16 cellular contexts compared by ENCODE assay signal in the genomic region with DNA sequence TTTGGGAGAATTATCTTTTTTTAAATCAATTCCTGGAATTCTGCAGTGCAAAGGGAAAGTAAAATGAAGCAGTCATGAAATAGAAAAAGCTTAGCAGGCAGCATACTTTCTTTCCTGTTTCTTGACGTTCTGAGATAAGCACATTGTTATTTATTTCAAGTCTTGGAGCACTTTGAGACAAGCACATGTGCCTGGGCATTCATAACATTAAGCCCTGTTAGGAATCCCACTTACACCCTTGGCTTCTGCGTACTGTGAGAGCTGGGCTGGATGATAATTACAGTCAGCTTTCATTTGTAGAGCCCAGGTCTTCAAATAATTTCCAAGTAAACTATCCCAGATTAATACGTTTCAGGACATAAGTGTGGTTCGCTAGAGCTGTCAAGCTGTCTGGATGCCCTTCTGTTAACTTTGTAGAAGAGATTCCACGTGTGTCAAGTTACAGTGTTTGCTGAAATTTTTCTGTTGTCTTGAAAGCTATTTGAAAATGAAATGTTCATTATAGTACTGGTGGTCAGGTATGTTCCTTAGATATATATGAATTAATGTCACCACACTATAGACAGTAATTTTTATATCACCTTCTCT. TPM values are rescaled to one million over a fixed set of nuclear protein-coding genes. Genes with fewer than 3 reads are reported as not detected.
A peak's percentile ranks its signal among the peaks of the same experiment; 100 is the strongest.
DNase-seq lines count a peak whose midpoint lies in the region; ATAC-seq and FAIRE-seq lines count a peak whose summit lies in the region.
"Had no signal": no experiment of that assay in that cellular context is flagged by ENCODE, and none has a peak within 500 bp of the region (broad histone marks: within the 10 kb centered on the region; RNA-seq: fewer than 3 reads in every experiment).

No MANE protein-coding gene starts in this region.

- no peak overlapping the region for H3K4ac ChIP-seq in mesenchymal stem cell (ENCODE audit: low read depth in 1 of 2, low read length in 2 of 2)

- H2BK120ac ChIP-seq in mesenchymal stem cell (ENCODE audit: low read depth, low read length), result no peak overlapping the region

- no peak overlapping the region for H2AFZ ChIP-seq in mesenchymal stem cell (ENCODE audit: low read depth, low read length)

- H3K9me3 ChIP-seq in SK-N-MC (ENCODE audit: low read depth, low read length) (no peaks in the 10 kb centered on the region), mesenchymal stem cell (ENCODE audit: control insufficient read depth, low read length) (no peaks in the 10 kb centered on the region)
- H3K9me3 ChIP-seq: MG63 had no signal

- H3K79me1 ChIP-seq in mesenchymal stem cell (replicated peaks; ENCODE audit: low read length, poor library complexity, severe bottlenecking), result peaks cover 24% of the 10 kb centered on the region

- peak overlapping the region; percentile 15 for H3K4me3 Mint-ChIP-seq in T-helper 2 cell treated with Interferon-gamma antibody and Interleukin-4, amounts not matched to agents 5 μg/mL and 100 μg/mL, for 36 hours

- no peak overlapping the region for H3K4me3 ChIP-seq in SK-N-MC
- no peak overlapping the region for H3K4me3 ChIP-seq in mesenchymal stem cell (ENCODE audit: insufficient read depth in 1 of 2, low read depth in 1 of 2, low read length in 2 of 2)
- H3K4me3 ChIP-seq: BLaER1 treated with 17β-estradiol and CSF1 and Interleukin-3, amounts not matched to agents 10 nM and 100 nM; MG63 had no signal

- peaks cover 22% of the 10 kb centered on the region for H3K36me3 Mint-ChIP-seq in T-helper 2 cell treated with Interferon-gamma antibody and Interleukin-4, amounts not matched to agents 5 μg/mL and 100 μg/mL, for 36 hours (ENCODE audit: low read depth)

- 45% methylated on average over 5 of the region's 5 CpGs for WGBS in mesenchymal stem cell

- H2BK15ac ChIP-seq in mesenchymal stem cell (ENCODE audit: low read depth, poor library complexity, severe bottlenecking), result no peak overlapping the region

- peaks cover 6% of the 10 kb centered on the region for H3K9me3 Mint-ChIP-seq in T-helper 2 cell treated with Interferon-gamma antibody and Interleukin-4, amounts not matched to agents 5 μg/mL and 100 μg/mL, for 36 hours

- no peak for FAIRE-seq in GM19239 (lab: Jason Lieb, UNC)
- FAIRE-seq: GM12891 had no signal

- H2BK12ac ChIP-seq in mesenchymal stem cell (ENCODE audit: low read length in 2 of 2), result no peak overlapping the region

- no peak for DNase-seq in T-helper 2 cell treated with Interferon-gamma antibody and Interleukin-4, amounts not matched to agents 5 μg/mL and 100 μg/mL, for 36 hours (ENCODE audit: low spot score)
- DNase-seq in T-helper 2 cell (no peak), SK-N-MC (ENCODE audit: low read depth, low spot score) (no peak), amniotic epithelial cell (ENCODE audit: low read depth) (peak; percentile 47), mesenchymal stem cell (peak; percentile 19), GM19239 (ENCODE audit: insufficient read length, low spot score) (no peak), Ammon's horn (ENCODE audit: low spot score) (no peak)
- DNase-seq: GF-D8, GOT3, MG63, NCI-H1092, NCI-H146, NCI-H2227 treated with DMSO at 0.1 percent for 48 hours had no signal

- no peak overlapping the region for H4K8ac ChIP-seq in mesenchymal stem cell (ENCODE audit: low read length)

- no peak overlapping the region for H3K14ac ChIP-seq in mesenchymal stem cell (ENCODE audit: low read length in 2 of 2)

- peaks cover 40% of the 10 kb centered on the region for H3K4me1 Mint-ChIP-seq in T-helper 2 cell treated with Interferon-gamma antibody and Interleukin-4, amounts not matched to agents 5 μg/mL and 100 μg/mL, for 36 hours (ENCODE audit: low read depth)

- no peaks in the 10 kb centered on the region for H3K27me3 ChIP-seq in mesenchymal stem cell (ENCODE audit: control insufficient read depth in 1 of 2, insufficient read depth in 1 of 2, low read length in 2 of 2)
- H3K27me3 ChIP-seq: BLaER1 treated with 17β-estradiol and CSF1 and Interleukin-3, amounts not matched to agents 10 nM and 100 nM; MG63 had no signal

- no peak overlapping the region for H3K18ac ChIP-seq in mesenchymal stem cell (ENCODE audit: low read depth in 1 of 2, low read length in 2 of 2)

- no peaks in the 10 kb centered on the region for H3K36me3 ChIP-seq in SK-N-MC (ENCODE audit: insufficient read depth, low read length)
- peaks cover 0 to 3% of the 10 kb centered on the region in 2 experiments for H3K36me3 ChIP-seq in mesenchymal stem cell (ENCODE audit: control insufficient read depth in 1 of 2, insufficient read depth in 2 of 2, low read depth in 1 of 2, low read length in 2 of 2)
- H3K36me3 ChIP-seq: MG63 had no signal

- H2AK5ac ChIP-seq in mesenchymal stem cell (ENCODE audit: low read length, severe bottlenecking), result no peak overlapping the region

- H3K27ac ChIP-seq in SK-N-MC (no peak overlapping the region), mesenchymal stem cell (ENCODE audit: low read length, poor library complexity, severe bottlenecking) (no peak overlapping the region)
- H3K27ac ChIP-seq: BLaER1 treated with 17β-estradiol and CSF1 and Interleukin-3, amounts not matched to agents 10 nM and 100 nM had no signal

- no peak overlapping the region for H3K23ac ChIP-seq in mesenchymal stem cell (ENCODE audit: low read length in 2 of 2)

- no peaks in the 10 kb centered on the region for H3K27me3 Mint-ChIP-seq in T-helper 2 cell treated with Interferon-gamma antibody and Interleukin-4, amounts not matched to agents 5 μg/mL and 100 μg/mL, for 36 hours (ENCODE audit: low read depth)

- no peak overlapping the region for H3K4me2 ChIP-seq in mesenchymal stem cell (ENCODE audit: low read length, poor library complexity, severe bottlenecking)
- H3K4me2 ChIP-seq: BLaER1 treated with 17β-estradiol and CSF1 and Interleukin-3, amounts not matched to agents 10 nM and 100 nM had no signal

- ATAC-seq in HG03571 (IDR thresholded peaks at IDR 0.05; ENCODE audit: unreplicated experiment), result no peak

- no peak overlapping the region for H4K91ac ChIP-seq in mesenchymal stem cell (ENCODE audit: low read length)

- peak overlapping the region; percentile 6 for H3K27ac Mint-ChIP-seq in T-helper 2 cell treated with Interferon-gamma antibody and Interleukin-4, amounts not matched to agents 5 μg/mL and 100 μg/mL, for 36 hours

- H2BK5ac ChIP-seq in mesenchymal stem cell (ENCODE audit: low read depth, low read length, poor library complexity, severe bottlenecking), result no peak overlapping the region

- H3K9ac ChIP-seq in SK-N-MC (ENCODE audit: insufficient read length) (peak overlapping the region; percentile 29), mesenchymal stem cell (ENCODE audit: low read length) (no peak overlapping the region)

- no peaks in the 10 kb centered on the region for H3K4me1 ChIP-seq in mesenchymal stem cell (ENCODE audit: control insufficient read depth, insufficient read depth, low read depth, low read length)

RNA-seq across cellular contexts. Expression of gene FARS2, which starts 8.9 kb away (rescaled TPM):
- 10.5 TPM for polyA plus RNA-seq in mesenchymal stem cell (2013, experiment 1 of 2)
- polyA plus RNA-seq in mesenchymal stem cell (2013, experiment 2 of 2), result 10.5 TPM

RNA-seq across cellular contexts. Expression of gene LYRM4, which starts 9.4 kb away (rescaled TPM):
- 27.9 TPM for polyA plus RNA-seq in mesenchymal stem cell (2013, experiment 1 of 2)
- polyA plus RNA-seq in mesenchymal stem cell (2013, experiment 2 of 2), result 29.6 TPM

Comparison
In these comparisons a context has a peak if more than half of its experiments do, and no peak if none do; other contexts are left out.
1. DNase-seq: peak in amniotic epithelial cell (single experiment) and mesenchymal stem cell (single experiment); none in T-helper 2 cell treated with Interferon-gamma antibody and Interleukin-4, amounts not matched to agents 5 μg/mL and 100 μg/mL, for 36 hours (single experiment), T-helper 2 cell (0 of 5), SK-N-MC (single experiment), GM19239 (single experiment) and Ammon's horn (single experiment).